Comparison of ENCODE assay signal across 14 cellular contexts in the genomic region with DNA sequence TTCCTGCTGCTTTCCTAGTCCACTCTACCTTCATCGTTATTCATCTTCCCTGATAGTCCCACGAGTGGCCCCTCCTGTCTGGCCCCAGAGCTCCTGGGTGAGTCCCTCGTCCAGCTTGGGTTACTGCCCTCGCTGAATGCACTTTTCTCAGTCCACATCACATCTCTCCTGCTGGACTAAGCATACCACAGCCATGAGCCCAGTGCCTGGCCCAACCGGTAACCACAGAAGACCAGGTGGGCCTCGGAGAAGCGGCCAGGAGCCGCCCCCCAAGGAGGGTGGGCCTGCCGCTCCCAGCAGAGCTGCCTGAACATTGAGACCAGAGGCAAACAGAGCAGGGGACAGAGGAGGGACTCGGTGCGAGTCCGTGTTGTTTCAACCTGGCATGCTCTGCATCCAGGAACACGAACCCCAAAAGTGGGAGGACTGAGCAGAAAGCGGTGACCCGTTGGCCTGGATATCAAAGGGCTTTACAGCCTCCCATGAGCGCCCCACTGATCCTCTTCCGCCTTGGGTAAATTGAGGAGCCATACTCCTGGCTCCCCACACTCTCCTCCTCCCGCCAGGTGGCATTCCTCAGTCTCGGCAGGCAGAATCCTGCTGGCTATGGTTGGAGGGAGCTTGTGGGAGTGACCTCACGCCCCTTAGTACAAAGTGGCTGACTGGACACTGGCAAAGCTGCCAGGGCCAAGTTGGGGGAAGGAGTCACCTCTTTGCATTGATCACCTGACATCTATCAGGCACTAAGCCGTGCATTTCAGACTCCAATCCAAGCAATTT. TPM values are rescaled to one million over a fixed set of nuclear protein-coding genes. Genes with fewer than 3 reads are reported as not detected.
DNase-seq lines count a peak whose midpoint lies in the region; ATAC-seq, FAIRE-seq and TF ChIP-seq lines count a peak whose summit lies in the region.
"Had no signal": no experiment of that assay in that cellular context is flagged by ENCODE, and none has a peak within 500 bp of the region (broad histone marks: within the 10 kb centered on the region; RNA-seq: fewer than 3 reads in every experiment).

No MANE protein-coding gene starts in this region.

- H3K27ac Mint-ChIP-seq in GM23338 (no peak overlapping the region), WTC11 (no peak overlapping the region), osteocyte (ENCODE audit: unreplicated experiment) (no peak overlapping the region)
- H3K27ac Mint-ChIP-seq: CD4-positive, alpha-beta T cell had no signal

- H3K9me3 Mint-ChIP-seq in GM23338 (no peaks in the 10 kb centered on the region; the same call in 2 of the 3 replicates), WTC11 (no peaks in the 10 kb centered on the region; the same call in 1 of the 2 replicates), osteocyte (ENCODE audit: unreplicated experiment) (no peaks in the 10 kb centered on the region)
- H3K9me3 Mint-ChIP-seq: CD4-positive, alpha-beta T cell had no signal

- H4K20me1 ChIP-seq in GM23338 (replicated peaks; ENCODE audit: insufficient read depth) = no peaks in the 10 kb centered on the region

- H3K4me1 Mint-ChIP-seq in GM23338 = no peaks in the 10 kb centered on the region
- no peaks in the 10 kb centered on the region for H3K4me1 Mint-ChIP-seq in WTC11
- no peaks in the 10 kb centered on the region for H3K4me1 Mint-ChIP-seq in osteocyte (ENCODE audit: unreplicated experiment)

- no peak overlapping the region for H3K4me2 ChIP-seq in GM23338

- no peak overlapping the region for H3K4me3 Mint-ChIP-seq in GM23338
- H3K4me3 Mint-ChIP-seq in WTC11 = no peak overlapping the region
- no peak overlapping the region for H3K4me3 Mint-ChIP-seq in osteocyte (ENCODE audit: unreplicated experiment)
- H3K4me3 Mint-ChIP-seq: CD4-positive, alpha-beta T cell had no signal

- no peaks in the 10 kb centered on the region for H3K27me3 ChIP-seq in GM23338 (ENCODE audit: insufficient read depth)

- no peaks in the 10 kb centered on the region for H3K79me2 ChIP-seq in GM23338 (replicated peaks; ENCODE audit: insufficient read depth)

- CTCF ChIA-PET in WTC11 (lab: Charles Lee) = interaction anchor here (0.6 to 2.5 kb wide), 20 partner anchors 15 to 538 kb away, joined by 3 to 54 read pairs (median 6); partner anchors contain the start of gene TMEM72

- no peak for FAIRE-seq in HTR-8/SVneo (lab: Jason Lieb, UNC)
- FAIRE-seq: GM19239 had no signal

- H3K9me2 ChIP-seq in GM23338 (ENCODE audit: insufficient read depth) = no peaks in the 10 kb centered on the region; the same call in none of the 2 replicates

- no peak for TF ChIP-seq CTCF in GM23338 (conservative IDR thresholded peaks at IDR 0.05; ENCODE audit: low read depth in 2 of 2)
- no peak for TF ChIP-seq CTCF in WTC11 (IDR thresholded peaks at IDR 0.05)
- TF ChIP-seq CTCF in osteocyte (IDR thresholded peaks at IDR 0.05) = no peak

- no peak overlapping the region for H2AFZ ChIP-seq in GM23338

- ATAC-seq in GM23338 (peak; percentile 30; the same call in 2 of the 3 replicates), WTC11 (peak; percentile 15; the same call in 1 of the 2 replicates), HG03565 (IDR thresholded peaks at IDR 0.05; ENCODE audit: unreplicated experiment) (no peak)

- H3K4me3 ChIP-seq in GM23338 = no peak overlapping the region
- H3K4me3 ChIP-seq: HAP-1, SK-N-MC had no signal

- POLR2A ChIA-PET in WTC11 (lab: Charles Lee) = no interaction called here

- peak; percentile 9 for DNase-seq in GM23338 (ENCODE audit: low spot score)
- DNase-seq in WTC11 (ENCODE audit: low spot score) = no peak
- DNase-seq in left kidney (ENCODE audit: low read depth, low spot score) = peak; percentile 86
- peak; percentile 71 for DNase-seq in osteocyte (ENCODE audit: extremely low spot score, unreplicated experiment)
- no peak for DNase-seq in retina
- DNase-seq in NCI-H524 (lab: John Stamatoyannopoulos, UW) = no peak
- DNase-seq in HTR-8/SVneo (ENCODE audit: insufficient read length, low spot score) = no peak
- DNase-seq: NCI-H1048 had no signal

- no peaks in the 10 kb centered on the region for H3K4me1 ChIP-seq in GM23338 (ENCODE audit: insufficient read depth)
- H3K4me1 ChIP-seq: HAP-1 had no signal

- no peaks in the 10 kb centered on the region for H3K36me3 Mint-ChIP-seq in GM23338 (ENCODE audit: low read depth)
- no peaks in the 10 kb centered on the region for H3K36me3 Mint-ChIP-seq in WTC11
- H3K36me3 Mint-ChIP-seq in osteocyte (ENCODE audit: unreplicated experiment) = no peaks in the 10 kb centered on the region

- H3K27me3 Mint-ChIP-seq in GM23338 (ENCODE audit: insufficient read depth, low read depth, poor library complexity) (peaks cover 6% of the 10 kb centered on the region), WTC11 (ENCODE audit: low read depth) (peaks cover 3% of the 10 kb centered on the region), osteocyte (ENCODE audit: unreplicated experiment) (peaks cover 22% of the 10 kb centered on the region)
- H3K27me3 Mint-ChIP-seq: CD4-positive, alpha-beta T cell had no signal

- no peaks in the 10 kb centered on the region for H3F3A ChIP-seq in GM23338 (replicated peaks; ENCODE audit: low read depth)

- no peak overlapping the region for H3K27ac ChIP-seq in GM23338 (ENCODE audit: low read depth)
- H3K27ac ChIP-seq: SK-N-MC had no signal

- no peaks in the 10 kb centered on the region for H3K36me3 ChIP-seq in GM23338 (ENCODE audit: insufficient read depth)
- H3K36me3 ChIP-seq: HAP-1 had no signal

TF ChIP-seq in GM23338, 12 proteins besides CTCF, POLR2A, EP300 and RAD21:
- TF ChIP-seq POLR2AphosphoS5 (IDR thresholded peaks at IDR 0.05; ENCODE audit: low read depth) (no peak), STAT1 (IDR thresholded peaks at IDR 0.05; ENCODE audit: unreplicated experiment) (no peak), ZNF114 (CRISPR knock-in tag; IDR thresholded peaks at IDR 0.05) (no peak), CREB1 (CRISPR knock-in tag; IDR thresholded peaks at IDR 0.05; ENCODE audit: low read depth) (no peak), ZNF331 (CRISPR knock-in tag; IDR thresholded peaks at IDR 0.05; ENCODE audit: low read depth) (no peak), EZH2phosphoT487 (IDR thresholded peaks at IDR 0.05; ENCODE audit: unreplicated experiment) (no peak)

TF ChIP-seq in WTC11, 78 proteins besides CTCF, POLR2A, EP300 and RAD21:
- TF ChIP-seq ETV6 (CRISPR knock-in tag; IDR thresholded peaks at IDR 0.05) (no peak), NFYB (CRISPR knock-in tag; conservative IDR thresholded peaks at IDR 0.05; ENCODE audit: low read depth) (no peak), RORB (CRISPR knock-in tag; IDR thresholded peaks at IDR 0.05) (no peak), ZNF423 (CRISPR knock-in tag; IDR thresholded peaks at IDR 0.05) (no peak), GRHL2 (CRISPR knock-in tag; IDR thresholded peaks at IDR 0.05; ENCODE audit: insufficient replicate concordance, severe bottlenecking) (no peak), SOX15 (CRISPR knock-in tag; IDR thresholded peaks at IDR 0.05) (no peak), CDX4 (CRISPR knock-in tag; IDR thresholded peaks at IDR 0.05; ENCODE audit: borderline replicate concordance) (no peak), JAZF1 (CRISPR knock-in tag; IDR thresholded peaks at IDR 0.05) (no peak), MXD4 (CRISPR knock-in tag; IDR thresholded peaks at IDR 0.05; ENCODE audit: borderline replicate concordance) (no peak)
- TF ChIP-seq, protein P1, sequence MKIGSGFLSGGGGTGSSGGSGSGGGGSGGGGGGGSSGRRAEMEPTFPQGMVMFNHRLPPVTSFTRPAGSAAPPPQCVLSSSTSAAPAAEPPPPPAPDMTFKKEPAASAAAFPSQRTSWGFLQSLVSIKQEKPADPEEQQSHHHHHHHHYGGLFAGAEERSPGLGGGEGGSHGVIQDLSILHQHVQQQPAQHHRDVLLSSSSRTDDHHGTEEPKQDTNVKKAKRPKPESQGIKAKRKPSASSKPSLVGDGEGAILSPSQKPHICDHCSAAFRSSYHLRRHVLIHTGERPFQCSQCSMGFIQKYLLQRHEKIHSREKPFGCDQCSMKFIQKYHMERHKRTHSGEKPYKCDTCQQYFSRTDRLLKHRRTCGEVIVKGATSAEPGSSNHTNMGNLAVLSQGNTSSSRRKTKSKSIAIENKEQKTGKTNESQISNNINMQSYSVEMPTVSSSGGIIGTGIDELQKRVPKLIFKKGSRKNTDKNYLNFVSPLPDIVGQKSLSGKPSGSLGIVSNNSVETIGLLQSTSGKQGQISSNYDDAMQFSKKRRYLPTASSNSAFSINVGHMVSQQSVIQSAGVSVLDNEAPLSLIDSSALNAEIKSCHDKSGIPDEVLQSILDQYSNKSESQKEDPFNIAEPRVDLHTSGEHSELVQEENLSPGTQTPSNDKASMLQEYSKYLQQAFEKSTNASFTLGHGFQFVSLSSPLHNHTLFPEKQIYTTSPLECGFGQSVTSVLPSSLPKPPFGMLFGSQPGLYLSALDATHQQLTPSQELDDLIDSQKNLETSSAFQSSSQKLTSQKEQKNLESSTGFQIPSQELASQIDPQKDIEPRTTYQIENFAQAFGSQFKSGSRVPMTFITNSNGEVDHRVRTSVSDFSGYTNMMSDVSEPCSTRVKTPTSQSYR (CRISPR knock-in tag; IDR thresholded peaks at IDR 0.05) = no peak

RNA-seq across cellular contexts. Expression of gene TMEM72, which starts 13.3 kb away (rescaled TPM):
- total RNA-seq in GM23338 (2014; rRNA removed; shearing (Covaris generic)) = not detected in 2 replicates
- not detected in 2 replicates for polyA plus RNA-seq in GM23338 (2016; fragmentation: Nextera tagmentation; extraction: Ambion mirVana)
- 0.11 TPM in 1 of 3 replicates, not detected in the others for total RNA-seq in WTC11 (2021)
- total RNA-seq in osteocyte = not detected in 2 replicates
- total RNA-seq: CD4-positive, alpha-beta T cell; M059J had no signal

RNA-seq across cellular contexts. Expression of gene RASSF4, which starts 35.2 kb away (rescaled TPM):
- total RNA-seq in GM23338 (2014; rRNA removed; shearing (Covaris generic)) = 10.3 and 12.4 TPM in 2 replicates
- polyA plus RNA-seq in GM23338 (2016; fragmentation: Nextera tagmentation; extraction: Ambion mirVana) = 13.6 and 17.8 TPM in 2 replicates
- total RNA-seq in WTC11 (2021) (15.7 to 16.7 TPM (median 16.2 TPM) in 3 replicates), osteocyte (11.7 and 11.8 TPM in 2 replicates)

RNA-seq across cellular contexts. Expression of gene DEPP1, which starts 54.2 kb away (rescaled TPM):
- 0.12 and 1.3 TPM in 2 replicates for total RNA-seq in GM23338 (2014; rRNA removed; shearing (Covaris generic))
- 0.37 TPM in 2 replicates for polyA plus RNA-seq in GM23338 (2016; fragmentation: Nextera tagmentation; extraction: Ambion mirVana)
- total RNA-seq in WTC11 (2021) (1.6 to 2.1 TPM (median 1.6 TPM) in 3 replicates), osteocyte (10.3 and 10.4 TPM in 2 replicates)
- total RNA-seq: CD4-positive, alpha-beta T cell had no signal

Comparison
In these comparisons a context has a peak if more than half of its experiments do, and no peak if none do; other contexts are left out.
1. DNase-seq: peak in GM23338 (single experiment), left kidney (single experiment) and osteocyte (single experiment); none in WTC11 (single experiment), retina (single experiment), NCI-H524 (0 of 2) and HTR-8/SVneo (single experiment).